Comparison of ENCODE assay signal across 17 cellular contexts in the genomic region with DNA sequence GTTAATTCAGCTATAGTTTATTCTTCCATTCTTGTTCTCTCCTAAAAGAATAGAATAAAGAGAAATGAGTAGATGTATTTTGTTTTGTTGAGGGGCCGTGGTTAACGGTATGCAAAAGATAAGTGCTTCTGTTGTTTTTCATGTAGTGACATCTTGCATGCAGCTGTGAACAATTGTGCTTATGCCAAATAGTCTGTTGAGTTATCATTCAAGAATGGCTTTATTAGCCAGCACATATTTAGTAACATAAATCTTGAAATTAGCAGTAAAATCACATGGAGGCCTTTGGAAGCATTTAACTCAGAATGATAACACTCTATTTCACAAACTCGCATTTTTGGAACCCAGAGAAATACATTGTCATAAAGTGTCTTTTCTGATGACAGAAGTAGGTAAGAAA.
"Had no signal": no experiment of that assay in that cellular context is flagged by ENCODE, and none has a peak within 500 bp of the region (broad histone marks: within the 10 kb centered on the region; RNA-seq: fewer than 3 reads in every experiment).

No MANE protein-coding gene starts in this region.

- ATAC-seq: body of pancreas, gastroesophageal sphincter, pancreas had no signal

- H3K4me3 ChIP-seq: adrenal gland, body of pancreas, gastroesophageal sphincter, left ventricle myocardium inferior, pancreas had no signal

- H3K9me3 ChIP-seq: adrenal gland, body of pancreas, gastroesophageal sphincter, pancreas had no signal

- H3K27ac Mint-ChIP-seq: activated naive CD4-positive, alpha-beta T cell treated with anti-CD3 and anti-CD28 coated beads, Interleukin-2, amount 10 ng/mL, durations not matched to agents 7 days and 5 days; activated T-helper 2 cell treated with anti-CD3 and anti-CD28 coated beads, Interferon-gamma antibody, Interleukin-2, Interleukin-4, amounts not matched to agents 10 μg/mL and 5 μg/mL and 100 μg/mL, durations not matched to agents 14 hours and 24 hours and 36 hours; dendritic cell treated with granulocyte-macrophage colony-stimulating factor and Interleukin-4, amounts not matched to agents 40 ng/mL and 50 ng/mL, for 4 days; nephron progenitor cell; stimulated activated naive CD8-positive, alpha-beta T cell treated with anti-CD3 and anti-CD28 coated beads, Interleukin-15, Interleukin-2, amounts not matched to agents 100 ng/mL and 50 ng/mL, for 24 hours had no signal

- H3K9me3 Mint-ChIP-seq: dendritic cell treated with granulocyte-macrophage colony-stimulating factor and Interleukin-4, amounts not matched to agents 40 ng/mL and 50 ng/mL, for 4 days; nephron progenitor cell had no signal

- H3K36me3 Mint-ChIP-seq: activated naive CD4-positive, alpha-beta T cell treated with anti-CD3 and anti-CD28 coated beads, Interleukin-2, amount 10 ng/mL, durations not matched to agents 7 days and 5 days had no signal

- H3K27me3 Mint-ChIP-seq: activated naive CD4-positive, alpha-beta T cell treated with anti-CD3 and anti-CD28 coated beads, Interleukin-2, amount 10 ng/mL, durations not matched to agents 7 days and 5 days; dendritic cell treated with granulocyte-macrophage colony-stimulating factor and Interleukin-4, amounts not matched to agents 40 ng/mL and 50 ng/mL, for 4 days; stimulated activated naive CD8-positive, alpha-beta T cell treated with anti-CD3 and anti-CD28 coated beads, Interleukin-15, Interleukin-2, amounts not matched to agents 100 ng/mL and 50 ng/mL, for 24 hours had no signal

- H3K27ac ChIP-seq: adrenal gland, body of pancreas, gastroesophageal sphincter, left ventricle myocardium inferior, pancreas had no signal

- H3K4me1 Mint-ChIP-seq: activated naive CD4-positive, alpha-beta T cell treated with anti-CD3 and anti-CD28 coated beads, Interleukin-2, amount 10 ng/mL, durations not matched to agents 7 days and 5 days; nephron progenitor cell had no signal

- H3K36me3 ChIP-seq: adrenal gland, gastroesophageal sphincter, left ventricle myocardium inferior, pancreas had no signal

- H3K4me3 Mint-ChIP-seq: activated naive CD4-positive, alpha-beta T cell treated with anti-CD3 and anti-CD28 coated beads, Interleukin-2, amount 10 ng/mL, durations not matched to agents 7 days and 5 days; dendritic cell treated with granulocyte-macrophage colony-stimulating factor and Interleukin-4, amounts not matched to agents 40 ng/mL and 50 ng/mL, for 4 days; nephron progenitor cell; stimulated activated naive CD8-positive, alpha-beta T cell treated with anti-CD3 and anti-CD28 coated beads, Interleukin-15, Interleukin-2, amounts not matched to agents 100 ng/mL and 50 ng/mL, for 24 hours had no signal

- DNase-seq: activated CD4-positive, alpha-beta T cell treated with anti-CD3 and anti-CD28 coated beads for 48 hours; activated naive CD4-positive, alpha-beta T cell treated with anti-CD3 and anti-CD28 coated beads, Interleukin-2, amount 10 ng/mL, durations not matched to agents 7 days and 5 days; adrenal gland; body of pancreas; erythroblast; kidney; left ventricle myocardium inferior; mesendoderm; nephron progenitor cell; pancreas; stimulated activated CD4-positive, alpha-beta T cell treated with anti-CD3 and anti-CD28 coated beads, Interleukin-4, amount 100 ng/mL, for 1 hour; stimulated activated CD8-positive, alpha-beta memory T cell treated with anti-CD3 and anti-CD28 coated beads, Interleukin-4, amount 100 ng/mL, for 48 hours; T-helper 1 cell had no signal

- H3K27me3 ChIP-seq: adrenal gland, body of pancreas, gastroesophageal sphincter, pancreas had no signal

- FAIRE-seq: kidney, pancreas had no signal

- H3K4me1 ChIP-seq: adrenal gland, body of pancreas, left ventricle myocardium inferior, pancreas had no signal
